ENCODE assay signal across 1 cellular context in genomic region chrX:86946569-86946968, GRCh38.
TF ChIP-seq lines count a peak whose summit lies in the region.

No MANE protein-coding gene starts in this region.

TF ChIP-seq in GM23338, 12 proteins besides CTCF, POLR2A, EP300 and RAD21 (continued from another document):
- TF ChIP-seq EZH2phosphoT487 (IDR thresholded peaks at IDR 0.05; ENCODE audit: unreplicated experiment): no peak
- TF ChIP-seq NANOG (IDR thresholded peaks at IDR 0.05; ENCODE audit: borderline replicate concordance): no peak
- no peak for TF ChIP-seq STAT1 (IDR thresholded peaks at IDR 0.05; ENCODE audit: unreplicated experiment)
- no peak for TF ChIP-seq JUNB (IDR thresholded peaks at IDR 0.05; ENCODE audit: unreplicated experiment)
- no peak for TF ChIP-seq EZH2 (IDR thresholded peaks at IDR 0.05; ENCODE audit: low read depth, unreplicated experiment)
